ENCODE assay signal across 8 cellular contexts in genomic region chr16:31528726-31529397, GRCh38. TPM values are rescaled to one million over a fixed set of nuclear protein-coding genes. Genes with fewer than 3 reads are reported as not detected.
DNase-seq lines count a peak whose midpoint lies in the region; ATAC-seq and TF ChIP-seq lines count a peak whose summit lies in the region.

No MANE protein-coding gene starts in this region.

- ATAC-seq in left cardiac atrium (peak; percentile 19 to 21), left ventricle myocardium superior (no peak)

- no peak overlapping the region for H2BK15ac ChIP-seq in mesenchymal stem cell (ENCODE audit: low read depth, poor library complexity, severe bottlenecking)

- DNase-seq in left cardiac atrium (no peak), left ventricle myocardium superior (no peak), endodermal cell (peak; percentile 65), mesenchymal stem cell (no peak), SHP77 (lab: John Stamatoyannopoulos, UW) (no peak), nucleus accumbens (lab: John Stamatoyannopoulos, UW) (no peak), NCI-H748 treated with DMSO at 0.1 percent for 48 hours (lab: John Stamatoyannopoulos, UW) (no peak)

- no peak overlapping the region for H3K4me2 ChIP-seq in neural cell (ENCODE audit: low read length)
- no peak overlapping the region for H3K4me2 ChIP-seq in mesenchymal stem cell (ENCODE audit: low read length, poor library complexity, severe bottlenecking)

- no peak overlapping the region for H4K8ac ChIP-seq in mesenchymal stem cell (ENCODE audit: low read length)

- H3K4me1 Mint-ChIP-seq in endodermal cell = peaks cover 13% of the 10 kb centered on the region

- intact Hi-C loops in left cardiac atrium (cut with DNase I) (no loop called here), left ventricle myocardium superior (cut with micrococcal nuclease) (no loop called here)

- no peaks in the 10 kb centered on the region for H3K9me3 Mint-ChIP-seq in endodermal cell

- no peaks in the 10 kb centered on the region for H3F3A ChIP-seq in neural cell (ENCODE audit: insufficient read depth, low read length, poor library complexity, severe bottlenecking)

- H3K27ac ChIP-seq in endodermal cell (ENCODE audit: low read depth, low read length) (no peak overlapping the region), neural cell (ENCODE audit: low read length) (no peak overlapping the region), mesenchymal stem cell (ENCODE audit: low read length, poor library complexity, severe bottlenecking) (no peak overlapping the region)

- no peak overlapping the region for H2AK5ac ChIP-seq in mesenchymal stem cell (ENCODE audit: low read length, severe bottlenecking)

- peak overlapping the region; percentile 56 for H3K4me3 Mint-ChIP-seq in endodermal cell

- H3K4me1 ChIP-seq in endodermal cell (ENCODE audit: control insufficient read depth, insufficient read depth, low read length) (no peaks in the 10 kb centered on the region), mesenchymal stem cell (ENCODE audit: control insufficient read depth, insufficient read depth, low read depth, low read length) (no peaks in the 10 kb centered on the region)

- no peaks in the 10 kb centered on the region for H3K79me2 ChIP-seq in neural cell (replicated peaks; ENCODE audit: insufficient read depth, low read length)

- no peak overlapping the region for H2BK5ac ChIP-seq in mesenchymal stem cell (ENCODE audit: low read depth, low read length, poor library complexity, severe bottlenecking)

- H4K20me1 ChIP-seq in neural cell (ENCODE audit: insufficient read depth) = no peaks in the 10 kb centered on the region

- no peak overlapping the region for H3K4ac ChIP-seq in mesenchymal stem cell (ENCODE audit: low read depth in 1 of 2, low read length in 2 of 2)

- H3K36me3 ChIP-seq in endodermal cell (ENCODE audit: control insufficient read depth, insufficient read depth, low read length) (no peaks in the 10 kb centered on the region), neural cell (ENCODE audit: insufficient read depth, low read length) (no peaks in the 10 kb centered on the region), mesenchymal stem cell (ENCODE audit: control insufficient read depth in 1 of 2, insufficient read depth in 2 of 2, low read depth in 1 of 2, low read length in 2 of 2) (no peaks in the 10 kb centered on the region)

- TF ChIP-seq EP300 in neural cell (conservative IDR thresholded peaks at IDR 0.05; ENCODE audit: poor library complexity, severe bottlenecking) = no peak

- H3K9ac ChIP-seq in endodermal cell (ENCODE audit: extremely low read depth, low read length, poor library complexity, severe bottlenecking) (no peak overlapping the region), neural cell (ENCODE audit: low read length) (no peak overlapping the region), mesenchymal stem cell (ENCODE audit: low read length) (no peak overlapping the region)

- WGBS in endodermal cell (ENCODE audit: insufficient coverage in 1 of 2, insufficient read length in 1 of 2), 2 experiments = 19 to 29% methylated on average over 10 to 18 of the region's 18 CpGs
- WGBS in mesenchymal stem cell = 13% methylated on average over 16 of the region's 18 CpGs

- H3K36me3 Mint-ChIP-seq in endodermal cell (ENCODE audit: low read depth) = no peaks in the 10 kb centered on the region

- H2BK120ac ChIP-seq in mesenchymal stem cell (ENCODE audit: low read depth, low read length) = no peak overlapping the region

- H2BK12ac ChIP-seq in mesenchymal stem cell (ENCODE audit: low read length in 2 of 2) = no peak overlapping the region

- no peaks in the 10 kb centered on the region for H3K9me3 ChIP-seq in endodermal cell (ENCODE audit: control insufficient read depth, low read length)
- H3K9me3 ChIP-seq in neural cell (ENCODE audit: low read length) = no peaks in the 10 kb centered on the region
- peaks cover 3% of the 10 kb centered on the region for H3K9me3 ChIP-seq in mesenchymal stem cell (ENCODE audit: control insufficient read depth, low read length)

- H3K27me3 ChIP-seq in endodermal cell (ENCODE audit: control insufficient read depth, insufficient read depth, low read length, poor library complexity, severe bottlenecking) (peaks cover 42% of the 10 kb centered on the region), neural cell (ENCODE audit: insufficient read depth, low read depth, low read length) (peaks cover 44% of the 10 kb centered on the region), mesenchymal stem cell (ENCODE audit: control insufficient read depth in 1 of 2, insufficient read depth in 1 of 2, low read length in 2 of 2) (peaks cover 35 to 46% of the 10 kb centered on the region in 2 experiments)

- no peak for TF ChIP-seq CTCF in endodermal cell (conservative IDR thresholded peaks at IDR 0.05)
- TF ChIP-seq CTCF in neural cell (IDR thresholded peaks at IDR 0.05; ENCODE audit: poor library complexity, severe bottlenecking) = no peak

- no peak overlapping the region for H3K23ac ChIP-seq in mesenchymal stem cell (ENCODE audit: low read length in 2 of 2)

- no peaks in the 10 kb centered on the region for H3K79me1 ChIP-seq in mesenchymal stem cell (replicated peaks; ENCODE audit: low read length, poor library complexity, severe bottlenecking)

- no peak overlapping the region for H4K91ac ChIP-seq in mesenchymal stem cell (ENCODE audit: low read length)

- H3K4me3 ChIP-seq in endodermal cell (ENCODE audit: low read length) (peak overlapping the region; percentile 73), neural cell (ENCODE audit: low read length) (peak overlapping the region; percentile 21), mesenchymal stem cell (ENCODE audit: insufficient read depth in 1 of 2, low read depth in 1 of 2, low read length in 2 of 2) (no peak overlapping the region)

- TF ChIP-seq RAD21 in neural cell (conservative IDR thresholded peaks at IDR 0.05) = no peak

- no peak overlapping the region for H3K18ac ChIP-seq in mesenchymal stem cell (ENCODE audit: low read depth in 1 of 2, low read length in 2 of 2)

- H3K27me3 Mint-ChIP-seq in endodermal cell (ENCODE audit: insufficient read depth) = peaks cover 43% of the 10 kb centered on the region

- H3K27ac Mint-ChIP-seq in endodermal cell = no peak overlapping the region

- no peaks in the 10 kb centered on the region for H3K9me2 ChIP-seq in neural cell (ENCODE audit: insufficient read depth, low read length)

- H3K14ac ChIP-seq in mesenchymal stem cell (ENCODE audit: low read length in 2 of 2) = no peak overlapping the region

- H2AFZ ChIP-seq in neural cell (ENCODE audit: low read depth, low read length) = no peak overlapping the region
- H2AFZ ChIP-seq in mesenchymal stem cell (ENCODE audit: low read depth, low read length) = no peak overlapping the region

TF ChIP-seq in neural cell, 6 proteins besides CTCF, POLR2A, EP300 and RAD21 (continues in another document):
- TF ChIP-seq REST (IDR thresholded peaks at IDR 0.05; ENCODE audit: borderline replicate concordance) = no peak

RNA-seq across cellular contexts. Expression of gene AHSP, which starts 1.2 kb away (rescaled TPM):
- total RNA-seq in left cardiac atrium (not detected), left ventricle myocardium superior (not detected), endodermal cell (not detected)
- polyA plus RNA-seq in endodermal cell (2013, experiment 1 of 2) = not detected
- polyA plus RNA-seq in endodermal cell (2013, experiment 2 of 2) = not detected
- polyA plus RNA-seq in neural cell = not detected in 2 replicates
- polyA minus RNA-seq in neural cell = not detected in 2 replicates
- not detected for polyA plus RNA-seq in mesenchymal stem cell (2013, experiment 1 of 2)
- polyA plus RNA-seq in mesenchymal stem cell (2013, experiment 2 of 2) = not detected

RNA-seq across cellular contexts. Expression of gene RUSF1, which starts 20.7 kb away (rescaled TPM):
- total RNA-seq in left cardiac atrium (10 to 100 TPM; 25.6 to 36.6 TPM), left ventricle myocardium superior (18.9 TPM), endodermal cell (10 to 100 TPM; 45.4 to 50.8 TPM)
- polyA plus RNA-seq in endodermal cell (2013, experiment 1 of 2) = 60.5 TPM
- 48.5 TPM for polyA plus RNA-seq in endodermal cell (2013, experiment 2 of 2)
- 108 and 132 TPM in 2 replicates for polyA plus RNA-seq in neural cell
- polyA minus RNA-seq in neural cell = 53.3 and 62.3 TPM in 2 replicates
- 41.3 TPM for polyA plus RNA-seq in mesenchymal stem cell (2013, experiment 1 of 2)
- 40.4 TPM for polyA plus RNA-seq in mesenchymal stem cell (2013, experiment 2 of 2)

RNA-seq across cellular contexts. Expression of gene SLC5A2, which starts 45.9 kb away (rescaled TPM):
- total RNA-seq in left cardiac atrium (not detected), left ventricle myocardium superior (not detected), endodermal cell (under 1 TPM; 0.22 to 0.24 TPM)
- polyA plus RNA-seq in endodermal cell (2013, experiment 1 of 2) = 0.28 TPM
- polyA plus RNA-seq in endodermal cell (2013, experiment 2 of 2) = 0.17 TPM
- polyA plus RNA-seq in neural cell = not detected in 2 replicates
- polyA minus RNA-seq in neural cell = not detected in 2 replicates
- polyA plus RNA-seq in mesenchymal stem cell (2013, experiment 1 of 2) = not detected
- not detected for polyA plus RNA-seq in mesenchymal stem cell (2013, experiment 2 of 2)

RNA-seq across cellular contexts. Expression of gene TGFB1I1, which starts 56.9 kb away (rescaled TPM):
- total RNA-seq in left cardiac atrium (10 to 100 TPM; 33.2 to 57.9 TPM), left ventricle myocardium superior (13.6 TPM), endodermal cell (1 to 10 TPM; 7.5 to 10.0 TPM)
- 24.3 TPM for polyA plus RNA-seq in endodermal cell (2013, experiment 1 of 2)
- polyA plus RNA-seq in endodermal cell (2013, experiment 2 of 2) = 20.8 TPM
- 0.38 and 2.5 TPM in 2 replicates for polyA plus RNA-seq in neural cell
- polyA minus RNA-seq in neural cell = under 0.01 and 0.23 TPM in 2 replicates
- 125 TPM for polyA plus RNA-seq in mesenchymal stem cell (2013, experiment 1 of 2)
- 118 TPM for polyA plus RNA-seq in mesenchymal stem cell (2013, experiment 2 of 2)

Comparison
In these comparisons a context has a peak if more than half of its experiments do, and no peak if none do; other contexts are left out.
1. H3K4me3 ChIP-seq: peak in endodermal cell (single experiment) and neural cell (single experiment); none in mesenchymal stem cell (0 of 2).